In genomic region chr11:65078151-65078550, GRCh38 we compare ENCODE assay signal across 8 cellular contexts. TPM values are rescaled to one million over a fixed set of nuclear protein-coding genes. Genes with fewer than 3 reads are reported as not detected.
A peak's percentile ranks its signal among the peaks of the same experiment; 100 is the strongest.
DNase-seq lines count a peak whose midpoint lies in the region; ATAC-seq and TF ChIP-seq lines count a peak whose summit lies in the region.

No MANE protein-coding gene starts in this region.

- H3K4me1 Mint-ChIP-seq in endothelial cell (ENCODE audit: unreplicated experiment) = peaks cover 4% of the 10 kb centered on the region

- no peak overlapping the region for H3K4me3 ChIP-seq in osteoblast (ENCODE audit: insufficient read depth, low read length)
- no peak overlapping the region for H3K4me3 ChIP-seq in aorta (ENCODE audit: low read length in 2 of 2)

- H3K9me3 ChIP-seq in osteoblast (ENCODE audit: low read depth, low read length) (no peaks in the 10 kb centered on the region), aorta (ENCODE audit: control insufficient read depth, low read length) (no peaks in the 10 kb centered on the region)

- H3K36me3 ChIP-seq in osteoblast (ENCODE audit: insufficient read depth, low read length) = peaks cover 12% of the 10 kb centered on the region
- H3K36me3 ChIP-seq in aorta (ENCODE audit: control insufficient read depth in 1 of 2, insufficient read depth in 2 of 2, low read length in 1 of 2) = no peaks in the 10 kb centered on the region

- H3K36me3 Mint-ChIP-seq in endothelial cell (ENCODE audit: low read depth, unreplicated experiment) = peaks cover 10% of the 10 kb centered on the region

- TF ChIP-seq CTCF in endothelial cell (IDR thresholded peaks at IDR 0.05; ENCODE audit: unreplicated experiment) (peak; percentile 84), osteoblast (IDR thresholded peaks at IDR 0.05; ENCODE audit: extremely low read depth, low read depth, low read length) (peak; percentile 48)

- WGBS in aorta, 2 donors = 62 to 67% methylated on average over 3 of the region's 3 CpGs

- ATAC-seq in aorta (ENCODE audit: low FRiP score) = peak; percentile 15

- intact Hi-C loops in aorta (cut with DNase I) = no loop called here

- H3K79me2 ChIP-seq in osteoblast (ENCODE audit: insufficient read depth, low read length) = peaks cover 44% of the 10 kb centered on the region

- peaks cover 6% of the 10 kb centered on the region for H3K4me1 ChIP-seq in osteoblast (ENCODE audit: insufficient read depth, low read length)
- no peaks in the 10 kb centered on the region for H3K4me1 ChIP-seq in aorta (ENCODE audit: control insufficient read depth in 1 of 2, insufficient read depth in 2 of 2, low read length in 2 of 2)

- H3K27ac ChIP-seq in osteoblast (ENCODE audit: low read depth, low read length) = no peak overlapping the region
- no peak overlapping the region for H3K27ac ChIP-seq in aorta (ENCODE audit: low read depth in 1 of 2, low read length in 2 of 2)

- no peaks in the 10 kb centered on the region for H3K27me3 ChIP-seq in osteoblast (ENCODE audit: insufficient read depth, low read length)
- no peaks in the 10 kb centered on the region for H3K27me3 ChIP-seq in aorta (ENCODE audit: control insufficient read depth in 1 of 2, insufficient read depth in 2 of 2, low read length in 1 of 2)

- no peaks in the 10 kb centered on the region for H3K9me3 Mint-ChIP-seq in endothelial cell (ENCODE audit: unreplicated experiment)

- peak overlapping the region; percentile 56 for H2AFZ ChIP-seq in osteoblast (ENCODE audit: low read length)

- no peak overlapping the region for H3K4me2 ChIP-seq in osteoblast (ENCODE audit: insufficient read depth, low read length)

- H3K27ac Mint-ChIP-seq in endothelial cell (ENCODE audit: unreplicated experiment) = peak overlapping the region; percentile 17

- peaks cover 4% of the 10 kb centered on the region for H3K27me3 Mint-ChIP-seq in endothelial cell (ENCODE audit: unreplicated experiment)

- DNase-seq in NCI-H2227 (lab: John Stamatoyannopoulos, UW; ENCODE audit: unreplicated experiment) = peak; percentile 48
- DNase-seq in NCI-H2227 treated with DMSO at 0.1 percent for 48 hours (lab: John Stamatoyannopoulos, UW) = no peak
- DNase-seq in NCI-H1092 treated with DMSO at 0.1 percent for 48 hours (lab: John Stamatoyannopoulos, UW) = peak; percentile 34
- peak; percentile 46 to 48 for DNase-seq in activated CD4-positive, alpha-beta T cell treated with anti-CD3 and anti-CD28 coated beads, Interleukin-2, amount 50 U/mL, for 24 hours (ENCODE audit: low read depth in 1 of 2, low spot score in 1 of 2)
- DNase-seq in endothelial cell (ENCODE audit: low spot score) = peak; percentile 65
- DNase-seq in osteoblast (ENCODE audit: insufficient read length, low spot score, missing footprints) = peak; percentile 84
- DNase-seq in aorta = no peak
- no peak for DNase-seq in NCI-H187 treated with DMSO at 0.1 percent for 48 hours (lab: John Stamatoyannopoulos, UW)

- peak overlapping the region; percentile 47 for H3K4me3 Mint-ChIP-seq in endothelial cell (ENCODE audit: unreplicated experiment)

- H4K20me1 ChIP-seq in osteoblast (ENCODE audit: insufficient read depth, low read length) = no peaks in the 10 kb centered on the region

RNA-seq across cellular contexts. Expression of gene CDCA5, which starts 5.7 kb away (rescaled TPM):
- total RNA-seq in endothelial cell (ENCODE audit: unreplicated experiment) = 14.8 TPM
- 2.1 and 3.3 TPM in 2 replicates for total RNA-seq in osteoblast
- total RNA-seq in aorta = 1 to 10 TPM in 1 of 2 donors, under 1 TPM in 1; 0.81 to 1.0 TPM
- polyA plus RNA-seq in aorta = 1 to 10 TPM in 1 of 2 donors, under 1 TPM in 1; 1.00 to 2.5 TPM

RNA-seq across cellular contexts. Expression of gene ZFPL1, which starts 5.9 kb away (rescaled TPM):
- 25.9 TPM for total RNA-seq in endothelial cell (ENCODE audit: unreplicated experiment)
- 38.6 and 39.4 TPM in 2 replicates for total RNA-seq in osteoblast
- total RNA-seq in aorta = 10 to 100 TPM; 31.5 to 35.0 TPM
- polyA plus RNA-seq in aorta = 10 to 100 TPM; 24.9 to 69.9 TPM

RNA-seq across cellular contexts. Expression of gene VPS51, which starts 17.9 kb away (rescaled TPM):
- 161 TPM for total RNA-seq in endothelial cell (ENCODE audit: unreplicated experiment)
- 122 and 153 TPM in 2 replicates for total RNA-seq in osteoblast
- 100 to 1,000 TPM; 101 to 121 TPM for total RNA-seq in aorta
- polyA plus RNA-seq in aorta = 100 to 1,000 TPM in 1 of 2 donors, 10 to 100 TPM in 1; 73.0 to 191 TPM

RNA-seq across cellular contexts. Expression of gene NAALADL1, which starts 19.8 kb away (rescaled TPM):
- total RNA-seq in endothelial cell (ENCODE audit: unreplicated experiment) = not detected
- 15.6 and 17.7 TPM in 2 replicates for total RNA-seq in osteoblast
- total RNA-seq in aorta = 10 to 100 TPM; 14.1 to 29.4 TPM
- 10 to 100 TPM; 25.8 to 45.9 TPM for polyA plus RNA-seq in aorta

RNA-seq across cellular contexts. Expression of gene TM7SF2, which starts 33.5 kb away (rescaled TPM):
- 35.6 TPM for total RNA-seq in endothelial cell (ENCODE audit: unreplicated experiment)
- 8.8 and 10.1 TPM in 2 replicates for total RNA-seq in osteoblast
- total RNA-seq in aorta = 1 to 10 TPM; 5.2 to 7.2 TPM
- 10 to 100 TPM in 1 of 2 donors, 1 to 10 TPM in 1; 4.0 to 11.8 TPM for polyA plus RNA-seq in aorta

Comparison
In these comparisons a context has a peak if more than half of its experiments do, and no peak if none do; other contexts are left out.
1. DNase-seq: peak in NCI-H2227 (single experiment), NCI-H1092 treated with DMSO at 0.1 percent for 48 hours (single experiment), activated CD4-positive, alpha-beta T cell treated with anti-CD3 and anti-CD28 coated beads, Interleukin-2, amount 50 U/mL, for 24 hours (2 of 2), endothelial cell (single experiment) and osteoblast (single experiment); none in NCI-H2227 treated with DMSO at 0.1 percent for 48 hours (single experiment), aorta (0 of 2) and NCI-H187 treated with DMSO at 0.1 percent for 48 hours (single experiment).